In genomic region chr22:29072193-29072978, GRCh38 we compare ENCODE assay signal across 1 cellular context.
TF ChIP-seq lines count a peak whose summit lies in the region.

No MANE protein-coding gene starts in this region.

TF ChIP-seq in K562, 482 proteins besides CTCF, POLR2A, EP300 and RAD21 (continued from another document and continues in another):
- TF ChIP-seq, protein P1, sequence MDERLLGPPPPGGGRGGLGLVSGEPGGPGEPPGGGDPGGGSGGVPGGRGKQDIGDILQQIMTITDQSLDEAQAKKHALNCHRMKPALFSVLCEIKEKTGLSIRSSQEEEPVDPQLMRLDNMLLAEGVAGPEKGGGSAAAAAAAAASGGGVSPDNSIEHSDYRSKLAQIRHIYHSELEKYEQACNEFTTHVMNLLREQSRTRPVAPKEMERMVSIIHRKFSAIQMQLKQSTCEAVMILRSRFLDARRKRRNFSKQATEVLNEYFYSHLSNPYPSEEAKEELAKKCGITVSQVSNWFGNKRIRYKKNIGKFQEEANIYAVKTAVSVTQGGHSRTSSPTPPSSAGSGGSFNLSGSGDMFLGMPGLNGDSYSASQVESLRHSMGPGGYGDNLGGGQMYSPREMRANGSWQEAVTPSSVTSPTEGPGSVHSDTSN (CRISPR knock-in tag; IDR thresholded peaks at IDR 0.05; ENCODE audit: low read depth) = peak; percentile 75
- TF ChIP-seq, protein P1 (tag; conservative IDR thresholded peaks at IDR 0.05; ENCODE audit: low read depth) = peak; percentile 64
- TF ChIP-seq ZNF263 (CRISPR knock-in tag; IDR thresholded peaks at IDR 0.05; ENCODE audit: borderline replicate concordance) = no peak
- no peak for TF ChIP-seq CREB3L1 (IDR thresholded peaks at IDR 0.05; ENCODE audit: borderline replicate concordance, low read depth)
- no peak for TF ChIP-seq GATAD2A (IDR thresholded peaks at IDR 0.05)
- TF ChIP-seq PHTF2 (CRISPR knock-in tag; IDR thresholded peaks at IDR 0.05) = no peak
- TF ChIP-seq, protein P2, sequence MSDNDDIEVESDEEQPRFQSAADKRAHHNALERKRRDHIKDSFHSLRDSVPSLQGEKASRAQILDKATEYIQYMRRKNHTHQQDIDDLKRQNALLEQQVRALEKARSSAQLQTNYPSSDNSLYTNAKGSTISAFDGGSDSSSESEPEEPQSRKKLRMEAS (CRISPR knock-in tag; IDR thresholded peaks at IDR 0.05) = 0 out of 2 replicates have a peak, but pooled peaks have one; percentile 17
- TF ChIP-seq TAF15 (IDR thresholded peaks at IDR 0.05; ENCODE audit: low read depth, low read length) = no peak
- TF ChIP-seq PTTG1 (tag; IDR thresholded peaks at IDR 0.05; ENCODE audit: low read depth) = no peak
- TF ChIP-seq SP1 (CRISPR knock-in tag; IDR thresholded peaks at IDR 0.05) = 0 out of 2 replicates have a peak, but pooled peaks have one; percentile 27
- no peak for TF ChIP-seq ZNF57 (CRISPR knock-in tag; IDR thresholded peaks at IDR 0.05)
- TF ChIP-seq, protein P3, sequence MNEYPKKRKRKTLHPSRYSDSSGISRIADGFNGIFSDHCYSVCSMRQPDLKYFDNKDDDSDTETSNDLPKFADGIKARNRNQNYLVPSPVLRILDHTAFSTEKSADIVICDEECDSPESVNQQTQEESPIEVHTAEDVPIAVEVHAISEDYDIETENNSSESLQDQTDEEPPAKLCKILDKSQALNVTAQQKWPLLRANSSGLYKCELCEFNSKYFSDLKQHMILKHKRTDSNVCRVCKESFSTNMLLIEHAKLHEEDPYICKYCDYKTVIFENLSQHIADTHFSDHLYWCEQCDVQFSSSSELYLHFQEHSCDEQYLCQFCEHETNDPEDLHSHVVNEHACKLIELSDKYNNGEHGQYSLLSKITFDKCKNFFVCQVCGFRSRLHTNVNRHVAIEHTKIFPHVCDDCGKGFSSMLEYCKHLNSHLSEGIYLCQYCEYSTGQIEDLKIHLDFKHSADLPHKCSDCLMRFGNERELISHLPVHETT (CRISPR knock-in tag; conservative IDR thresholded peaks at IDR 0.05 in 1 of 2, IDR thresholded peaks at IDR 0.05 in 1 of 2) = no peak
- TF ChIP-seq ETS1 (conservative IDR thresholded peaks at IDR 0.05; ENCODE audit: control insufficient read depth, low read depth, low read length) = no peak
- peak; percentile 6; the same call in 1 of the 2 replicates for TF ChIP-seq ZBTB7A (IDR thresholded peaks at IDR 0.05; ENCODE audit: borderline replicate concordance, control insufficient read depth, low read depth, low read length)
- TF ChIP-seq ZNF121 (CRISPR knock-in tag; conservative IDR thresholded peaks at IDR 0.05) = peak; percentile 78
- TF ChIP-seq, protein P4, sequence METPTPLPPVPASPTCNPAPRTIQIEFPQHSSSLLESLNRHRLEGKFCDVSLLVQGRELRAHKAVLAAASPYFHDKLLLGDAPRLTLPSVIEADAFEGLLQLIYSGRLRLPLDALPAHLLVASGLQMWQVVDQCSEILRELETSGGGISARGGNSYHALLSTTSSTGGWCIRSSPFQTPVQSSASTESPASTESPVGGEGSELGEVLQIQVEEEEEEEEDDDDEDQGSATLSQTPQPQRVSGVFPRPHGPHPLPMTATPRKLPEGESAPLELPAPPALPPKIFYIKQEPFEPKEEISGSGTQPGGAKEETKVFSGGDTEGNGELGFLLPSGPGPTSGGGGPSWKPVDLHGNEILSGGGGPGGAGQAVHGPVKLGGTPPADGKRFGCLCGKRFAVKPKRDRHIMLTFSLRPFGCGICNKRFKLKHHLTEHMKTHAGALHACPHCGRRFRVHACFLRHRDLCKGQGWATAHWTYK (CRISPR knock-in tag; IDR thresholded peaks at IDR 0.05) = no peak
- no peak; a peak in 1 of 4 replicates for TF ChIP-seq MAZ (CRISPR knock-in tag; conservative IDR thresholded peaks at IDR 0.05 in 1 of 2, IDR thresholded peaks at IDR 0.05 in 1 of 2)
- no peak for TF ChIP-seq CREM (IDR thresholded peaks at IDR 0.05; ENCODE audit: low read depth)
- peak; percentile 88 to 89 for TF ChIP-seq NRF1 (conservative IDR thresholded peaks at IDR 0.05 in 1 of 2, IDR thresholded peaks at IDR 0.05 in 1 of 2)
- peak; percentile 53 for TF ChIP-seq CCNT2 (IDR thresholded peaks at IDR 0.05; ENCODE audit: borderline replicate concordance, extremely low read depth, insufficient read length, low read depth, low read length)
- TF ChIP-seq SOX6 (IDR thresholded peaks at IDR 0.05) = 0 out of 2 replicates have a peak, but pooled peaks have one; percentile 16
- TF ChIP-seq HBP1 (CRISPR knock-in tag; IDR thresholded peaks at IDR 0.05) = no peak
- TF ChIP-seq VEZF1 (CRISPR knock-in tag; IDR thresholded peaks at IDR 0.05) = peak; percentile 32
- TF ChIP-seq BCOR (IDR thresholded peaks at IDR 0.05) = peak; percentile 79
- TF ChIP-seq TBP (optimal IDR thresholded peaks at IDR 0.05; ENCODE audit: low read depth, low read length) = peak; percentile 12
- TF ChIP-seq NR2C2 (CRISPR knock-in tag; IDR thresholded peaks at IDR 0.05) = no peak
- TF ChIP-seq NR2C2 (tag; IDR thresholded peaks at IDR 0.05) = peak; percentile 80
- no peak for TF ChIP-seq ATF7 (IDR thresholded peaks at IDR 0.05)
- no peak for TF ChIP-seq CREB1 (IDR thresholded peaks at IDR 0.05)
- no peak for TF ChIP-seq CREB1 (CRISPR knock-in tag; IDR thresholded peaks at IDR 0.05)
- TF ChIP-seq, protein P5, sequence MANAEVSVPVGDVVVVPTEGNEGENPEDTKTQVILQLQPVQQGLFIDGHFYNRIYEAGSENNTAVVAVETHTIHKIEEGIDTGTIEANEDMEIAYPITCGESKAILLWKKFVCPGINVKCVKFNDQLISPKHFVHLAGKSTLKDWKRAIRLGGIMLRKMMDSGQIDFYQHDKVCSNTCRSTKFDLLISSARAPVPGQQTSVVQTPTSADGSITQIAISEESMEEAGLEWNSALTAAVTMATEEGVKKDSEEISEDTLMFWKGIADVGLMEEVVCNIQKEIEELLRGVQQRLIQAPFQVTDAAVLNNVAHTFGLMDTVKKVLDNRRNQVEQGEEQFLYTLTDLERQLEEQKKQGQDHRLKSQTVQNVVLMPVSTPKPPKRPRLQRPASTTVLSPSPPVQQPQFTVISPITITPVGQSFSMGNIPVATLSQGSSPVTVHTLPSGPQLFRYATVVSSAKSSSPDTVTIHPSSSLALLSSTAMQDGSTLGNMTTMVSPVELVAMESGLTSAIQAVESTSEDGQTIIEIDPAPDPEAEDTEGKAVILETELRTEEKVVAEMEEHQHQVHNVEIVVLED (CRISPR knock-in tag; IDR thresholded peaks at IDR 0.05) = no peak
- TF ChIP-seq, protein P6, sequence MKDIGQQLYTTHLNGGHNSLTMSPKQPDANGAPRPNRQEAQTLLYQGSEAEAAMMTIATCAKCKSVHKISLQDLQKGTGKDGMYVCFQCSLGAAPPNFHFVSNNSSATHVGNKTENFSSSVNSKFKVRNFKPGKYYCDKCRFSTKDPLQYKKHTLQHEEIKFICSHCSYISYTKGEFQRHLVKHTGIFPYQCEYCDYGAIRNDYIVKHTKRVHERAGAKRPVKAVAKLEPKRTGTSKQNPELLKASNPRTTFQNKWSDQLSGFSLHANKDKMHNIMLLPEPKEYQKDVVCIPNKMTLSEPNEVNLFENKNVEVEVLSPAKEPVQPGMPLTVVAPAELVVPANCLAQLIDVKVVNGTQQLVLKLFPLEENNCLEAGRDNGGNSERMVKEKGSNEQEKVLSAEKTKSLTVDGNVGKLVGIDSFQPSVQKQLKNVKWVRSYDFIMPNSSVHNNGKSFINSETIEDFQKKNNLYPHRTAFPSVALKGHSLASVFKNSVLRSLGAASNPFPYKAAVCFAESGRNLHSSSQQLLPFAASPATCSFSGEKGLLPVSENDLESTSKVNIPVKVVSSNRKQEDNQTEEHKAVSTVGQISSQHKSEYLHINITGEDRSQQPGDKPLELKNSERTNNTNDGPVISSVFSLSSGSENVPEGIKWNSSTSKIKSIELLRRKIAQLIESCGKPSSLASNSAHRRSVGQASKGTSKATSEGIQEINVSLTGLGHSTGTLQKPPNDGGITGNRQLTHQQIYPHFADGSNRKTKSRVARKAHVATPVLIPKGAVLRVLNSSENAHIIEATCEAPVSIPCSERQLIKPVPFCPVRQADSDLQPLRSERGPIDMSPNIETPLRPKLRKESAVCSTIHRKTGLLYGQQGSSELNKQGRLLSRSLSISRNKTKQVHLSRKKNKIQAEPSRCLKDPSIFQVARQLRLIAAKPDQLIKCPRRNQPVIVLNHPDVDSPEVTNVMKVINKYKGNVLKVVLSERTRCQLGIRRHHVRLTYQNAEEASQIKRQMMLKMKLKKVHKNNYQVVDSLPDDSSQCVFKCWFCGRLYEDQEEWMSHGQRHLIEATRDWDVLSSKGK (CRISPR knock-in tag; IDR thresholded peaks at IDR 0.05) = no peak
- no peak for TF ChIP-seq HDAC6 (IDR thresholded peaks at IDR 0.05; ENCODE audit: low read depth, low read length)
- TF ChIP-seq SAP30 (IDR thresholded peaks at IDR 0.05; ENCODE audit: borderline replicate concordance, insufficient read depth, low read depth, low read length, poor library complexity, severe bottlenecking) = no peak
- no peak for TF ChIP-seq NR1H2 (CRISPR knock-in tag; IDR thresholded peaks at IDR 0.05)
- TF ChIP-seq, protein P7, sequence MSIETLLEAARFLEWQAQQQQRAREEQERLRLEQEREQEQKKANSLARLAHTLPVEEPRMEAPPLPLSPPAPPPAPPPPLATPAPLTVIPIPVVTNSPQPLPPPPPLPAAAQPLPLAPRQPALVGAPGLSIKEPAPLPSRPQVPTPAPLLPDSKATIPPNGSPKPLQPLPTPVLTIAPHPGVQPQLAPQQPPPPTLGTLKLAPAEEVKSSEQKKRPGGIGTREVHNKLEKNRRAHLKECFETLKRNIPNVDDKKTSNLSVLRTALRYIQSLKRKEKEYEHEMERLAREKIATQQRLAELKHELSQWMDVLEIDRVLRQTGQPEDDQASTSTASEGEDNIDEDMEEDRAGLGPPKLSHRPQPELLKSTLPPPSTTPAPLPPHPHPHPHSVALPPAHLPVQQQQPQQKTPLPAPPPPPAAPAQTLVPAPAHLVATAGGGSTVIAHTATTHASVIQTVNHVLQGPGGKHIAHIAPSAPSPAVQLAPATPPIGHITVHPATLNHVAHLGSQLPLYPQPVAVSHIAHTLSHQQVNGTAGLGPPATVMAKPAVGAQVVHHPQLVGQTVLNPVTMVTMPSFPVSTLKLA (conservative IDR thresholded peaks at IDR 0.05) = no peak
- no peak for TF ChIP-seq SMARCC2 (IDR thresholded peaks at IDR 0.05; ENCODE audit: low read depth)
- no peak for TF ChIP-seq NR2C1 (IDR thresholded peaks at IDR 0.05)
- peak; percentile 67 for TF ChIP-seq NR2C1 (tag; IDR thresholded peaks at IDR 0.05)
- TF ChIP-seq MEIS2 (IDR thresholded peaks at IDR 0.05; ENCODE audit: partially characterized antibody) = peak; percentile 58
- no peak for TF ChIP-seq ZNF717 (CRISPR knock-in tag; IDR thresholded peaks at IDR 0.05)
- peak in 1 of 2 experiments; percentile 17 for TF ChIP-seq E2F6 (IDR thresholded peaks at IDR 0.05; ENCODE audit: borderline replicate concordance in 1 of 2, extremely low read depth in 1 of 2, insufficient read depth in 1 of 2, insufficient read length in 1 of 2, low read depth in 1 of 2, low read length in 1 of 2, poor library complexity in 1 of 2, severe bottlenecking in 1 of 2)
- TF ChIP-seq ZNF274 (IDR thresholded peaks at IDR 0.05; ENCODE audit: borderline replicate concordance, low read depth, low read length) = no peak
